ENCODE assay signal across 8 cellular contexts in the genomic region with DNA sequence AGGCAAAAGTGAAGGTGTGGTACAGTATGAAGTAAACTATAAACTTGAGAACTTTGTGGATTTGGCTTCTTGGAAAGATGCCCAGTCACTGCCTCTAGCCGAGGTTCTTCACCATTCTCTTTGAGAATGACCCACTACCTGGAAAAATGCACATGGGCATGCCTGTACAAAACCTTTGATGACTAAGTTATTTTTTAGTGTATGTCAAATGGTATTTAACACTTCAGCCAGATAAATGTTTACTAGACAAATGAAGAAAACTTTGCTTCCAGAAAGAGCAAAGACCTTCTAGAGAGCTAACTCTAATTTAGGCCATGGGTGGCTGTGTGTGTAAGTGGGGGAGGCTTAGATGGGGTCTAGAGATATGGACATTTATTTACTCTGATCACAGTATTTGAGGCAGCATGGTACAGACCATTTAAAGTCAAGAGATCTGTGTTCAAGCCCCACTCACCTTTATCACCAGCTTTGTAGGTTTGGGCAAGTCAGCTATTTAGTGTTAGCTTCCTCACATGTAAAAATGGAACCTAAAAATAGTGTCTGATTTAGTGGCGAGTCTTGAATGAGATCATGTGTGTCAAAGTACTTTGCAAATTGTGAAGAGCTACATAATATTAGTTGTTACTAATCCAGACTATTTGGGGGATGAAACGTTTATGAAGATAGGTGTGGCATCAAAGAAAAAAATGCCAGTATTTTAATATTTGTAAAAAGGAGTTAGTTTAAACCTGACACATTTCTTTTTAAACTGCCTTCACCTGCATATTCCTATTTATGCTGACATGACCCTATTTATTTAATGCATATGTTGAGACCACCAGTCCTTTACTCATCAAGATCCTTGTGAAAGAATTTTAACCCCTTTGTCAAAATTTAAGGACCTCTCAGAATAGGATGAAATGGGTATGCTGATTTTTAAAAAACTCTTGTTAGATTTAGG. TPM values are rescaled to one million over a fixed set of nuclear protein-coding genes. Genes with fewer than 3 reads are reported as not detected.
DNase-seq lines count a peak whose midpoint lies in the region; ATAC-seq and TF ChIP-seq lines count a peak whose summit lies in the region.

No MANE protein-coding gene starts in this region.

- TF ChIP-seq EP300 in Ishikawa (IDR thresholded peaks at IDR 0.05; ENCODE audit: borderline replicate concordance), result no peak

- H3K9me3 Mint-ChIP-seq in CD8-positive, alpha-beta T cell, result no peaks in the 10 kb centered on the region

- H3K36me3 Mint-ChIP-seq in CD8-positive, alpha-beta T cell, result peaks cover 15% of the 10 kb centered on the region

- no peak for TF ChIP-seq CTCF in CD8-positive, alpha-beta T cell (IDR thresholded peaks at IDR 0.05)
- TF ChIP-seq CTCF in astrocyte of the cerebellum (IDR thresholded peaks at IDR 0.05; ENCODE audit: low read depth, low read length, missing control alignments) (no peak), kidney epithelial cell (IDR thresholded peaks at IDR 0.05; ENCODE audit: insufficient read depth, low read length, poor library complexity, severe bottlenecking) (no peak), thoracic aorta (IDR thresholded peaks at IDR 0.05) (no peak)

- H3K9me3 ChIP-seq in CD8-positive, alpha-beta T cell (ENCODE audit: low read length), result no peaks in the 10 kb centered on the region
- H3K9me3 ChIP-seq in thoracic aorta, result no peaks in the 10 kb centered on the region

- DNase-seq in CD8-positive, alpha-beta T cell, result no peak
- DNase-seq in astrocyte of the cerebellum (ENCODE audit: low read depth) (peak; percentile 62), kidney epithelial cell (ENCODE audit: low read depth) (peak; percentile 57), thoracic aorta (ENCODE audit: low spot score) (no peak), NCI-H82 treated with DMSO at 0.1 percent for 48 hours (lab: John Stamatoyannopoulos, UW; ENCODE audit: unreplicated experiment) (no peak), anterior cingulate cortex (lab: John Stamatoyannopoulos, UW) (no peak)

- POLR2A ChIA-PET in CD8-positive, alpha-beta T cell (lab: Charles Lee), result interaction anchor here (6.0 kb wide), 1 partner anchor 20 kb away, joined by 56 read pairs; the partner anchor contains the start of gene NFYC

- H3K4me3 Mint-ChIP-seq in CD8-positive, alpha-beta T cell, result peak overlapping the region; percentile 45

- no peak for ATAC-seq in CD8-positive, alpha-beta T cell
- no peak for ATAC-seq in thoracic aorta (ENCODE audit: insufficient number of reproducible peaks, low FRiP score, low read depth)
- no peak for ATAC-seq in HG03432 (IDR thresholded peaks at IDR 0.05; ENCODE audit: unreplicated experiment)

- intact Hi-C loops in CD8-positive, alpha-beta T cell (cut with DNase I, micrococcal nuclease), result loop anchor here in 1 of 2 experiments (5.0 kb wide), 2 partner anchors 91 to 151 kb away; partner anchors contain the start of gene CITED4

- H3K4me1 ChIP-seq in CD8-positive, alpha-beta T cell (ENCODE audit: insufficient read depth, low read length), result peaks cover 48% of the 10 kb centered on the region
- peaks cover 40 to 54% of the 10 kb centered on the region in 2 donors for H3K4me1 ChIP-seq in thoracic aorta (ENCODE audit: control insufficient read depth in 1 of 2, low read depth in 2 of 2)

- no peak overlapping the region for H3K4me3 ChIP-seq in CD8-positive, alpha-beta T cell (ENCODE audit: low read depth, low read length)
- H3K4me3 ChIP-seq in astrocyte of the cerebellum (ENCODE audit: low read depth, low read length), result peak overlapping the region; percentile 68
- H3K4me3 ChIP-seq in kidney epithelial cell (ENCODE audit: low read depth, low read length), result peak overlapping the region; percentile 8
- H3K4me3 ChIP-seq in thoracic aorta, result peak overlapping the region; percentile 40

- H3K27ac ChIP-seq in CD8-positive, alpha-beta T cell (ENCODE audit: low read depth, low read length), result no peak overlapping the region
- peak overlapping the region; percentile 55 to 69 for H3K27ac ChIP-seq in thoracic aorta

- TF ChIP-seq RAD21 in Ishikawa (IDR thresholded peaks at IDR 0.05; ENCODE audit: low read depth), result no peak

- H3K27me3 Mint-ChIP-seq in CD8-positive, alpha-beta T cell (ENCODE audit: low read depth), result no peaks in the 10 kb centered on the region

- H3K27me3 ChIP-seq in CD8-positive, alpha-beta T cell (ENCODE audit: insufficient read depth, low read length), result no peaks in the 10 kb centered on the region
- H3K27me3 ChIP-seq in kidney epithelial cell (ENCODE audit: control insufficient read depth, insufficient read depth, low read length) (no peaks in the 10 kb centered on the region), thoracic aorta (replicated peaks; ENCODE audit: insufficient read depth) (no peaks in the 10 kb centered on the region)

- H3K27ac Mint-ChIP-seq in CD8-positive, alpha-beta T cell, result peak overlapping the region; percentile 23

- CTCF ChIA-PET in CD8-positive, alpha-beta T cell (lab: Charles Lee), result no interaction called here

- H3K4me1 Mint-ChIP-seq in CD8-positive, alpha-beta T cell (ENCODE audit: low read depth), result peaks cover 67% of the 10 kb centered on the region

- H3K36me3 ChIP-seq in CD8-positive, alpha-beta T cell (ENCODE audit: insufficient read depth, low read length), result no peaks in the 10 kb centered on the region
- H3K36me3 ChIP-seq in kidney epithelial cell (ENCODE audit: control insufficient read depth, insufficient read depth, low read length), result no peaks in the 10 kb centered on the region
- no peaks in the 10 kb centered on the region for H3K36me3 ChIP-seq in thoracic aorta

- in situ Hi-C loops in astrocyte of the cerebellum (cut with HindIII; ENCODE audit: low sequenced_read_pairs), result no loop called here

TF ChIP-seq in Ishikawa, 13 proteins besides CTCF, POLR2A, EP300 and RAD21:
- peak; percentile 67 for TF ChIP-seq TEAD4 (IDR thresholded peaks at IDR 0.05)
- TF ChIP-seq TAF1 (IDR thresholded peaks at IDR 0.05; ENCODE audit: low read depth), result no peak
- TF ChIP-seq NFIC (IDR thresholded peaks at IDR 0.05), result peak; percentile 78
TF ChIP-seq in Ishikawa: peak in this region for 2.

RNA-seq across cellular contexts. Expression of gene NFYC, which starts 20.2 kb away (rescaled TPM):
- total RNA-seq in CD8-positive, alpha-beta T cell, result 10 to 100 TPM; 31.3 to 31.6 TPM
- total RNA-seq in kidney epithelial cell (44.0 and 44.4 TPM in 2 replicates), thoracic aorta (10 to 100 TPM; 38.9 to 40.6 TPM)

RNA-seq across cellular contexts. Expression of gene RIMS3, which starts 46.3 kb away (rescaled TPM):
- total RNA-seq in CD8-positive, alpha-beta T cell, result under 1 TPM; 0.64 to 0.68 TPM
- total RNA-seq in kidney epithelial cell (2.9 and 3.2 TPM in 2 replicates), thoracic aorta (10 to 100 TPM; 18.1 to 33.7 TPM)

Comparison
In these comparisons a context has a peak if more than half of its experiments do, and no peak if none do; other contexts are left out.
1. DNase-seq: peak in astrocyte of the cerebellum (single experiment) and kidney epithelial cell (single experiment); none in CD8-positive, alpha-beta T cell (0 of 7), thoracic aorta (single experiment), NCI-H82 treated with DMSO at 0.1 percent for 48 hours (single experiment) and anterior cingulate cortex (0 of 58).